Comparison of ENCODE assay signal across 15 cellular contexts in genomic region chr10:103548581-103549348, GRCh38. TPM values are rescaled to one million over a fixed set of nuclear protein-coding genes. Genes with fewer than 3 reads are reported as not detected.
DNase-seq lines count a peak whose midpoint lies in the region; ATAC-seq and TF ChIP-seq lines count a peak whose summit lies in the region.
"Had no signal": no experiment of that assay in that cellular context is flagged by ENCODE, and none has a peak within 500 bp of the region (broad histone marks: within the 10 kb centered on the region; RNA-seq: fewer than 3 reads in every experiment).

No MANE protein-coding gene starts in this region.

- TF ChIP-seq RAD21 in SK-N-SH (IDR thresholded peaks at IDR 0.05; ENCODE audit: low read length) = no peak

- POLR2A ChIA-PET in SK-N-SH (lab: Yijun Ruan, JAX) = no interaction called here

- H3K9me2 ChIP-seq in SK-N-SH = no peaks in the 10 kb centered on the region

- H3F3A ChIP-seq in SK-N-SH (replicated peaks; ENCODE audit: insufficient read depth) = no peaks in the 10 kb centered on the region

- intact Hi-C loops in upper lobe of right lung (cut with DNase I) = no loop called here

- no peaks in the 10 kb centered on the region; the same call in 1 of the 2 replicates for H3K27me3 ChIP-seq in SK-N-SH (ENCODE audit: insufficient read depth)
- no peaks in the 10 kb centered on the region for H3K27me3 ChIP-seq in upper lobe of right lung
- H3K27me3 ChIP-seq: tibial nerve had no signal

- H3K79me2 ChIP-seq in SK-N-SH (ENCODE audit: insufficient read depth) = no peaks in the 10 kb centered on the region

- no peak overlapping the region for H3K9ac ChIP-seq in SK-N-SH

- no peak overlapping the region for H3K4me2 ChIP-seq in SK-N-SH

- H3K4me1 ChIP-seq in SK-N-SH (ENCODE audit: control insufficient read depth in 1 of 2, insufficient read depth in 2 of 2, low read depth in 1 of 2, low read length in 1 of 2) (peaks cover 0 to 56% of the 10 kb centered on the region in 2 experiments; a peak in 1 of 4 replicates), upper lobe of right lung (no peaks in the 10 kb centered on the region)
- H3K4me1 ChIP-seq: tibial nerve had no signal

- no peak for TF ChIP-seq EP300 in SK-N-SH (IDR thresholded peaks at IDR 0.05; ENCODE audit: borderline replicate concordance in 1 of 2, low read depth in 1 of 2, low read length in 1 of 2)

- 74% methylated on average over 11 of the region's 12 CpGs for WGBS in SK-N-SH (ENCODE audit: low lambda C conversion rate)

- CTCF ChIA-PET in SK-N-SH (lab: Yijun Ruan, JAX) = no interaction called here

- TF ChIP-seq CTCF in SK-N-SH (IDR thresholded peaks at IDR 0.05) (no peak), upper lobe of right lung (IDR thresholded peaks at IDR 0.05) (no peak)

- DNase-seq in SK-N-SH (peak; percentile 5), NCI-H345 treated with DMSO at 0.1 percent for 48 hours (lab: John Stamatoyannopoulos, UW; ENCODE audit: unreplicated experiment) (peak; percentile 72), cerebellum (ENCODE audit: low spot score) (peak; percentile 70), upper lobe of right lung (peak; percentile 48), midbrain (lab: John Stamatoyannopoulos, UW) (no peak), GM19238 (ENCODE audit: insufficient read length, low spot score) (no peak)
- DNase-seq: anterior cingulate cortex; DMS 273 treated with DMSO at 0.1 percent for 48 hours; effector memory CD8-positive, alpha-beta T cell; glutamatergic neuron had no signal

- H4K20me1 ChIP-seq in SK-N-SH (ENCODE audit: insufficient read depth) = no peaks in the 10 kb centered on the region

- no peak for ATAC-seq in SK-N-SH treated with all-trans-retinoic acid at 6 μM for 48 hours
- ATAC-seq in upper lobe of right lung = no peak
- ATAC-seq in HG03025 (IDR thresholded peaks at IDR 0.05; ENCODE audit: low FRiP score, unreplicated experiment) = no peak
- ATAC-seq: effector memory CD8-positive, alpha-beta T cell; HCT116; HepG2 had no signal

- no peaks in the 10 kb centered on the region for H3K9me3 ChIP-seq in SK-N-SH
- no peaks in the 10 kb centered on the region for H3K9me3 ChIP-seq in upper lobe of right lung
- H3K9me3 ChIP-seq: tibial nerve had no signal

- H3K27ac ChIP-seq in SK-N-SH (ENCODE audit: low read depth in 2 of 2, low read length in 1 of 2) (no peak overlapping the region), upper lobe of right lung (no peak overlapping the region)
- H3K27ac ChIP-seq: tibial nerve had no signal

- no peak overlapping the region for H2AFZ ChIP-seq in SK-N-SH (ENCODE audit: low read depth)

- H3K36me3 ChIP-seq in SK-N-SH (replicated peaks in 1 of 2; ENCODE audit: control insufficient read depth in 1 of 2, insufficient read depth in 2 of 2, low read length in 1 of 2) = no peaks in the 10 kb centered on the region
- no peaks in the 10 kb centered on the region for H3K36me3 ChIP-seq in upper lobe of right lung
- H3K36me3 ChIP-seq: tibial nerve had no signal

- H3K4me3 ChIP-seq in SK-N-SH (ENCODE audit: low read depth in 2 of 2, low read length in 1 of 2) (no peak overlapping the region), upper lobe of right lung (no peak overlapping the region)
- H3K4me3 ChIP-seq: tibial nerve had no signal

TF ChIP-seq in SK-N-SH, 30 proteins besides CTCF, POLR2A, EP300 and RAD21 (continues in another document):
- TF ChIP-seq, protein P1, sequence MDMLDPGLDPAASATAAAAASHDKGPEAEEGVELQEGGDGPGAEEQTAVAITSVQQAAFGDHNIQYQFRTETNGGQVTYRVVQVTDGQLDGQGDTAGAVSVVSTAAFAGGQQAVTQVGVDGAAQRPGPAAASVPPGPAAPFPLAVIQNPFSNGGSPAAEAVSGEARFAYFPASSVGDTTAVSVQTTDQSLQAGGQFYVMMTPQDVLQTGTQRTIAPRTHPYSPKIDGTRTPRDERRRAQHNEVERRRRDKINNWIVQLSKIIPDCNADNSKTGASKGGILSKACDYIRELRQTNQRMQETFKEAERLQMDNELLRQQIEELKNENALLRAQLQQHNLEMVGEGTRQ (IDR thresholded peaks at IDR 0.05; ENCODE audit: borderline replicate concordance, low read depth, low read length) = no peak
- no peak for TF ChIP-seq SMC3 (IDR thresholded peaks at IDR 0.05; ENCODE audit: low read depth, low read length)
- TF ChIP-seq FOXM1 (IDR thresholded peaks at IDR 0.05; ENCODE audit: low read depth) = no peak
- TF ChIP-seq TEAD4 (IDR thresholded peaks at IDR 0.05; ENCODE audit: borderline replicate concordance, insufficient read depth) = no peak
- TF ChIP-seq, protein P2, sequence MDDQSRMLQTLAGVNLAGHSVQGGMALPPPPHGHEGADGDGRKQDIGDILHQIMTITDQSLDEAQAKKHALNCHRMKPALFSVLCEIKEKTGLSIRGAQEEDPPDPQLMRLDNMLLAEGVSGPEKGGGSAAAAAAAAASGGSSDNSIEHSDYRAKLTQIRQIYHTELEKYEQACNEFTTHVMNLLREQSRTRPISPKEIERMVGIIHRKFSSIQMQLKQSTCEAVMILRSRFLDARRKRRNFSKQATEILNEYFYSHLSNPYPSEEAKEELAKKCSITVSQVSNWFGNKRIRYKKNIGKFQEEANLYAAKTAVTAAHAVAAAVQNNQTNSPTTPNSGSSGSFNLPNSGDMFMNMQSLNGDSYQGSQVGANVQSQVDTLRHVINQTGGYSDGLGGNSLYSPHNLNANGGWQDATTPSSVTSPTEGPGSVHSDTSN (IDR thresholded peaks at IDR 0.05) = no peak
- no peak for TF ChIP-seq NFIC (IDR thresholded peaks at IDR 0.05; ENCODE audit: borderline replicate concordance)
- TF ChIP-seq TAF1 (IDR thresholded peaks at IDR 0.05; ENCODE audit: borderline replicate concordance, low read depth, low read length) = no peak
- TF ChIP-seq MAX (IDR thresholded peaks at IDR 0.05; ENCODE audit: low read depth) = no peak
- TF ChIP-seq IRF3 (IDR thresholded peaks at IDR 0.05; ENCODE audit: low read depth, low read length) = no peak
- no peak for TF ChIP-seq MEF2A (IDR thresholded peaks at IDR 0.05; ENCODE audit: borderline replicate concordance, low read depth)

TF ChIP-seq in SK-N-SH treated with all-trans-retinoic acid at 6 μM for 48 hours, 23 proteins besides CTCF, POLR2A, EP300 and RAD21:
- TF ChIP-seq ZNF70 (CRISPR knock-in tag; IDR thresholded peaks at IDR 0.05) = no peak
- no peak for TF ChIP-seq CSDC2 (CRISPR knock-in tag; IDR thresholded peaks at IDR 0.05)
TF ChIP-seq in SK-N-SH treated with all-trans-retinoic acid at 6 μM for 48 hours: peak in this region for 0.

RNA-seq across cellular contexts. Expression of gene NEURL1, which starts 55.3 kb away (rescaled TPM):
- 0.05 and 0.19 TPM in 2 replicates for polyA plus RNA-seq in SK-N-SH (2012; rRNA removed)
- polyA plus RNA-seq in SK-N-SH (2012; cell fraction: cytosol; rRNA removed) = 0.04 and 0.05 TPM in 2 replicates
- polyA plus RNA-seq in SK-N-SH (2012; cell fraction: nucleus; rRNA removed) = 0.12 and 0.36 TPM in 2 replicates
- total RNA-seq in cerebellum (16.8 TPM), upper lobe of right lung (0.64 TPM)
- total RNA-seq: HepG2 had no signal
- polyA plus RNA-seq: HepG2 had no signal

Comparison
In these comparisons a context has a peak if more than half of its experiments do, and no peak if none do; other contexts are left out.
1. DNase-seq: peak in SK-N-SH (single experiment), NCI-H345 treated with DMSO at 0.1 percent for 48 hours (single experiment), cerebellum (single experiment) and upper lobe of right lung (single experiment); none in midbrain (single experiment) and GM19238 (single experiment).
2. RNA of gene NEURL1, which starts 55.3 kb away (total RNA-seq): 16.8 TPM in cerebellum (single experiment); 0.64 TPM in upper lobe of right lung (single experiment); every median in the first group is over 10 times any median in the second.